In genomic region chr1:212609701-212610574, GRCh38 we compare ENCODE assay signal across 8 cellular contexts. TPM values are rescaled to one million over a fixed set of nuclear protein-coding genes. Genes with fewer than 3 reads are reported as not detected.
DNase-seq lines count a peak whose midpoint lies in the region; ATAC-seq, FAIRE-seq and TF ChIP-seq lines count a peak whose summit lies in the region.

No MANE protein-coding gene starts in this region.

- peak overlapping the region; percentile 32 for H4K8ac ChIP-seq in mesenchymal stem cell (ENCODE audit: low read length)

- TSS peak; percentile 65 for BruUV-seq in GM12878 (replicated peaks; lab: Mats Ljungman, UMichigan)

- H3K9me3 ChIP-seq in HUES64 (ENCODE audit: insufficient read depth, low read depth, low read length) (no peaks in the 10 kb centered on the region), GM12878 (replicated peaks; ENCODE audit: control insufficient read depth, insufficient read depth, low read length) (no peaks in the 10 kb centered on the region), mesenchymal stem cell (ENCODE audit: control insufficient read depth, low read length) (no peaks in the 10 kb centered on the region)

- H3K27me3 ChIP-seq in HUES64 (ENCODE audit: insufficient read depth, low read length) (peaks cover 51% of the 10 kb centered on the region), GM12878 (replicated peaks in 1 of 2; ENCODE audit: control insufficient read depth in 2 of 2, insufficient read depth in 2 of 2, low read length in 1 of 2) (peaks cover 0 to 6% of the 10 kb centered on the region in 2 experiments; a peak in 1 of 4 replicates), mesenchymal stem cell (ENCODE audit: control insufficient read depth in 1 of 2, insufficient read depth in 1 of 2, low read length in 2 of 2) (peaks cover 32% of the 10 kb centered on the region in 2 experiments)

- H3K4me3 ChIP-seq in HUES64 (ENCODE audit: low read length) (peak overlapping the region; percentile 82), GM12878 (peak overlapping the region; percentile 87), mesenchymal stem cell (ENCODE audit: insufficient read depth in 1 of 2, low read depth in 1 of 2, low read length in 2 of 2) (peak overlapping the region; percentile 71 to 90)

- intact Hi-C loops in GM12878 (cut with micrococcal nuclease; ENCODE audit: unreplicated experiment), result loop anchor here (1.0 to 10.0 kb wide), 6 partner anchors 21 to 342 kb away; partner anchors contain the start of gene VASH2

- H3K36me3 ChIP-seq in HUES64 (ENCODE audit: insufficient read depth, low read length) (peaks cover 4% of the 10 kb centered on the region), GM12878 (ENCODE audit: control insufficient read depth in 2 of 2, insufficient read depth in 2 of 2, low read length in 1 of 2) (peaks cover under 1 to 2% of the 10 kb centered on the region in 2 experiments; a peak in 3 of 4 replicates), mesenchymal stem cell (ENCODE audit: control insufficient read depth in 1 of 2, insufficient read depth in 2 of 2, low read depth in 1 of 2, low read length in 2 of 2) (peaks cover under 1 to 1% of the 10 kb centered on the region in 2 experiments)

- no peak overlapping the region for H2AK5ac ChIP-seq in mesenchymal stem cell (ENCODE audit: low read length, severe bottlenecking)

- DNase-seq in D721Med (ENCODE audit: insufficient read length, low spot score), result no peak
- DNase-seq in GM12878 (ENCODE audit: low read depth, low spot score), result no peak
- DNase-seq in mesenchymal stem cell, result peak; percentile 54
- no peak for DNase-seq in superior temporal gyrus (ENCODE audit: extremely low spot score)
- DNase-seq in activated CD4-positive, CD25-positive, alpha-beta regulatory T cell (lab: John Stamatoyannopoulos, UW), result no peak

- FAIRE-seq in D721Med (lab: Jason Lieb, UNC) (peak; percentile 53), GM12878 (lab: Jason Lieb, UNC) (no peak)

- H2BK12ac ChIP-seq in mesenchymal stem cell (ENCODE audit: low read length in 2 of 2), result peak overlapping the region in 1 of 2 experiments; percentile 31

- H3K4ac ChIP-seq in mesenchymal stem cell (ENCODE audit: low read depth in 1 of 2, low read length in 2 of 2), result no peak overlapping the region

- POLR2A ChIA-PET in GM12878 (lab: Charles Lee), result interaction anchor here (0.5 to 2.3 kb wide), 3 partner anchors 9 to 55 kb away, joined by 4 to 10 read pairs (median 7); no protein-coding TSS in a partner anchor

- H2BK15ac ChIP-seq in mesenchymal stem cell (ENCODE audit: low read depth, poor library complexity, severe bottlenecking), result no peak overlapping the region

- H3K4me2 ChIP-seq in GM12878 (ENCODE audit: control insufficient read depth, insufficient read depth), result peak overlapping the region; percentile 99
- peak overlapping the region; percentile 99 for H3K4me2 ChIP-seq in mesenchymal stem cell (ENCODE audit: low read length, poor library complexity, severe bottlenecking)

- H3K9ac ChIP-seq in HUES64 (ENCODE audit: low read depth, low read length) (peak overlapping the region; percentile 68), GM12878 (ENCODE audit: control insufficient read depth, insufficient read depth, low read length) (peak overlapping the region; percentile 87), mesenchymal stem cell (ENCODE audit: low read length) (peak overlapping the region; percentile 98)

- H4K91ac ChIP-seq in mesenchymal stem cell (ENCODE audit: low read length), result no peak overlapping the region

- SMC1A ChIA-PET in GM12878 (lab: Charles Lee; ENCODE audit: uncharacterized antibody, unreplicated experiment), result interaction anchor here (0.8 to 3.4 kb wide), 4 partner anchors 12 to 171 kb away, joined by 3 to 16 read pairs (median 8); no protein-coding TSS in a partner anchor

- 23% methylated on average over 20 of the region's 20 CpGs for WGBS in HUES64
- WGBS in GM12878 (ENCODE audit: insufficient coverage, insufficient replicate concordance, low lambda C conversion rate, missing lambda C conversion rate), result 19% methylated on average over 20 of the region's 20 CpGs
- 26% methylated on average over 20 of the region's 20 CpGs for WGBS in mesenchymal stem cell

- H4K20me1 ChIP-seq in GM12878 (ENCODE audit: control insufficient read depth, insufficient read depth), result no peaks in the 10 kb centered on the region

- TF ChIP-seq RAD21 in GM12878 (IDR thresholded peaks at IDR 0.05; ENCODE audit: insufficient read depth, low read depth, low read length), result no peak

- TF ChIP-seq EP300 in GM12878 (IDR thresholded peaks at IDR 0.05; ENCODE audit: borderline replicate concordance in 1 of 2, control insufficient read depth in 1 of 2, low read depth in 2 of 2, low read length in 2 of 2), result no peak

- peak overlapping the region in 1 of 2 experiments; percentile 100 for H3K23ac ChIP-seq in mesenchymal stem cell (ENCODE audit: low read length in 2 of 2)

- H3K27ac ChIP-seq in HUES64 (ENCODE audit: low read depth, low read length) (peak overlapping the region; percentile 26; the same call in 1 of the 2 replicates), GM12878 (ENCODE audit: control insufficient read depth, insufficient read depth) (peak overlapping the region; percentile 62), mesenchymal stem cell (ENCODE audit: low read length, poor library complexity, severe bottlenecking) (no peak overlapping the region)

- TF ChIP-seq POLR2A in GM12878 (IDR thresholded peaks at IDR 0.05; ENCODE audit: low read depth, low read length), result peak; percentile 39; the same call in 1 of the 2 replicates

- no peak overlapping the region for H2BK5ac ChIP-seq in mesenchymal stem cell (ENCODE audit: low read depth, low read length, poor library complexity, severe bottlenecking)

- H2AFZ ChIP-seq in GM12878 (ENCODE audit: control insufficient read depth, low read depth, low read length), result peak overlapping the region; percentile 73; the same call in 1 of the 2 replicates
- no peak overlapping the region for H2AFZ ChIP-seq in mesenchymal stem cell (ENCODE audit: low read depth, low read length)

- no peak for TF ChIP-seq CTCF in D721Med (IDR thresholded peaks at IDR 0.05; ENCODE audit: insufficient read depth, missing control alignments)
- no peak for TF ChIP-seq CTCF in GM12878 (IDR thresholded peaks at IDR 0.05 in 2 of 3, conservative IDR thresholded peaks at IDR 0.05 in 1 of 3; ENCODE audit: control insufficient read depth in 2 of 3, extremely low read depth in 1 of 3, insufficient read depth in 1 of 3, low read depth in 3 of 3, low read length in 3 of 3)

- no peak overlapping the region for H3K18ac ChIP-seq in mesenchymal stem cell (ENCODE audit: low read depth in 1 of 2, low read length in 2 of 2)

- in situ Hi-C loops in GM12878 (cut with MboI), result no loop called here

- H3K79me2 ChIP-seq in GM12878 (ENCODE audit: control insufficient read depth, insufficient read depth, low read length), result peaks cover 59% of the 10 kb centered on the region

- CTCF ChIA-PET in GM12878 (lab: Yijun Ruan, JAX), result interaction anchor here (0.6 to 4.2 kb wide), 9 partner anchors 20 to 670 kb away, joined by 3 to 38 read pairs (median 5); no protein-coding TSS in a partner anchor

- no peak overlapping the region for H3K14ac ChIP-seq in mesenchymal stem cell (ENCODE audit: low read length in 2 of 2)

- peaks cover 55% of the 10 kb centered on the region for H3K4me1 ChIP-seq in HUES64 (ENCODE audit: insufficient read depth, low read length)
- H3K4me1 ChIP-seq in GM12878 (ENCODE audit: control insufficient read depth, insufficient read depth, low read length), result peaks cover 30% of the 10 kb centered on the region
- H3K4me1 ChIP-seq in mesenchymal stem cell (ENCODE audit: control insufficient read depth, insufficient read depth, low read depth, low read length), result peaks cover 23% of the 10 kb centered on the region

- no peak overlapping the region for H2BK120ac ChIP-seq in mesenchymal stem cell (ENCODE audit: low read depth, low read length)

- peak; percentile 1 for ATAC-seq in GM12878
- ATAC-seq in GM21447 (IDR thresholded peaks at IDR 0.05; ENCODE audit: unreplicated experiment), result no peak
- no peak for ATAC-seq in HG02840 (IDR thresholded peaks at IDR 0.05; ENCODE audit: low FRiP score, unreplicated experiment)

- peaks cover 24% of the 10 kb centered on the region for H3K79me1 ChIP-seq in mesenchymal stem cell (replicated peaks; ENCODE audit: low read length, poor library complexity, severe bottlenecking)

- RAD21 ChIA-PET in GM12878 (lab: Charles Lee; ENCODE audit: unreplicated experiment), result interaction anchor here (0.7 to 2.3 kb wide), 7 partner anchors 13 to 171 kb away, joined by 3 to 17 read pairs (median 5); no protein-coding TSS in a partner anchor

TF ChIP-seq in GM12878, 131 proteins besides CTCF, POLR2A, EP300 and RAD21:
- TF ChIP-seq SIN3A (IDR thresholded peaks at IDR 0.05; ENCODE audit: low read depth, low read length), result no peak
- no peak for TF ChIP-seq MTA3 (IDR thresholded peaks at IDR 0.05; ENCODE audit: borderline replicate concordance, low read length)
- TF ChIP-seq SMARCA5 (IDR thresholded peaks at IDR 0.05), result no peak
- peak; percentile 70 for TF ChIP-seq POLR2AphosphoS5 (IDR thresholded peaks at IDR 0.05; ENCODE audit: low read length)
- TF ChIP-seq ETV6 (conservative IDR thresholded peaks at IDR 0.05 in 1 of 2, IDR thresholded peaks at IDR 0.05 in 1 of 2; ENCODE audit: borderline replicate concordance in 1 of 2, low read depth in 1 of 2), result no peak
TF ChIP-seq in GM12878: peak in this region for 1.

RNA-seq across cellular contexts. Expression of gene ATF3, which starts 1.4 kb away (rescaled TPM):
- polyA plus RNA-seq in HUES64 (2013, experiment 1 of 2), result 10.7 TPM
- polyA plus RNA-seq in HUES64 (2013, experiment 2 of 2), result 11.8 TPM
- total RNA-seq in GM12878 (2013; cell fraction: nucleolus; rRNA removed), result 11.6 and 13.9 TPM in 2 replicates
- total RNA-seq in GM12878 (2014; rRNA removed) (7.3 and 8.1 TPM in 2 replicates), GM12878 (2014; rRNA removed; fragmentation: Illumina TruSeq; extraction: Trizol) (9.4 and 11.5 TPM in 2 replicates), GM12878 (2021) (9.5 and 11.2 TPM in 2 replicates)
- polyA plus RNA-seq in GM12878 (2011; ENCODE audit: low read depth), result 24.4 TPM
- polyA plus RNA-seq in GM12878 (2011; rRNA removed) (13.9 and 15.9 TPM in 2 replicates), GM12878 (2014; fragmentation: Illumina TruSeq; extraction: Trizol) (9.5 and 11.5 TPM in 2 replicates), GM12878 (2014; fragmentation: Nextera tagmentation; extraction: Ambion mirVana) (1 to 10 TPM; 3.0 to 3.4 TPM), GM12878 (2014; rRNA removed) (8.5 and 11.4 TPM in 2 replicates), GM12878 (2016; fragmentation: Nextera tagmentation; extraction: Ambion mirVana) (1 to 10 TPM; 5.6 to 6.7 TPM)
- polyA plus RNA-seq in GM12878 (2011; cell fraction: cytosol; rRNA removed), result 8.8 and 10.4 TPM in 2 replicates
- 15.9 and 21.2 TPM in 2 replicates for polyA plus RNA-seq in GM12878 (2011; cell fraction: nucleus; rRNA removed)
- polyA plus RNA-seq in GM12878 (2012), result 24.2 and 26.5 TPM in 2 replicates
- polyA minus RNA-seq in GM12878 (2011; rRNA and poly(A)+ RNA removed), result 12.6 and 17.7 TPM in 2 replicates
- polyA minus RNA-seq in GM12878 (2011; cell fraction: cytosol; rRNA and poly(A)+ RNA removed), result 4.6 and 6.1 TPM in 2 replicates
- polyA minus RNA-seq in GM12878 (2011; cell fraction: nucleus; rRNA and poly(A)+ RNA removed), result 19.9 and 25.7 TPM in 2 replicates
- 11.5 TPM for polyA plus RNA-seq in mesenchymal stem cell (2013, experiment 1 of 2)
- polyA plus RNA-seq in mesenchymal stem cell (2013, experiment 2 of 2), result 9.7 TPM
